ENCODE assay signal across 10 cellular contexts in the genomic region with DNA sequence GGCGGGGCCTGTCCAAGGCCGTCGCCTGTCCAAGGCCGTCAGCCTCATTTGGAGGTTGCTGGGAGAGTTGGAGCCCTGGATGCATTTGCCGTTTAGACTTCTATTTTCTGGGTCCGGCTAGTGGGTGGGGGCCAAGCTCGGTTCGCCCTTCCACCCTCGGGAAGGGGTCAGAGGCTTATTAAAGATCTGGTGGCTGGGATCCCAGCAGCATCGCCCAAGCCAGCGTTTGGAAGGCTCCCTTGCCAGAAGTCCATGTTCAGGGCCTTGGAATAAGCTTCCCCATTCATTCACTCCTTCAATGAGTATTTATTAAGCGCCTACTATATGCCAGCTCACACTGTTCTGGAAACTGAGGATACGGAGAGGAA. TPM values are rescaled to one million over a fixed set of nuclear protein-coding genes. Genes with fewer than 3 reads are reported as not detected.
DNase-seq lines count a peak whose midpoint lies in the region; ATAC-seq and TF ChIP-seq lines count a peak whose summit lies in the region.
"Had no signal": no experiment of that assay in that cellular context is flagged by ENCODE, and none has a peak within 500 bp of the region (broad histone marks: within the 10 kb centered on the region; RNA-seq: fewer than 3 reads in every experiment).

No MANE protein-coding gene starts in this region.

- H3K27me3 ChIP-seq in layer of hippocampus (ENCODE audit: control insufficient read depth, insufficient read depth, low read length) (no peaks in the 10 kb centered on the region), thoracic aorta (replicated peaks; ENCODE audit: insufficient read depth) (no peaks in the 10 kb centered on the region)

- H3K4me1 ChIP-seq in thoracic aorta (ENCODE audit: control insufficient read depth in 1 of 2, low read depth in 2 of 2), result peaks cover 2 to 7% of the 10 kb centered on the region in 2 donors

- no peaks in the 10 kb centered on the region for H3K9me3 Mint-ChIP-seq in activated CD4-positive, alpha-beta T cell treated with anti-CD3 and anti-CD28 coated beads, Interleukin-2, amount 10 ng/mL, durations not matched to agents 7 days and 5 days
- H3K9me3 Mint-ChIP-seq in activated naive CD8-positive, alpha-beta T cell treated with anti-CD3 and anti-CD28 coated beads for 36 hours, result no peaks in the 10 kb centered on the region

- POLR2A ChIA-PET in activated CD4-positive, alpha-beta T cell treated with anti-CD3 and anti-CD28 coated beads, Interleukin-2, amount 10 ng/mL, durations not matched to agents 7 days and 5 days (lab: Charles Lee), result interaction anchor here (1.8 kb wide), 1 partner anchor 10 kb away, joined by 8 read pairs; no protein-coding TSS in a partner anchor

- no peaks in the 10 kb centered on the region for H3K36me3 ChIP-seq in thoracic aorta

- peaks cover 52% of the 10 kb centered on the region for H3K36me3 Mint-ChIP-seq in activated CD4-positive, alpha-beta T cell treated with anti-CD3 and anti-CD28 coated beads, Interleukin-2, amount 10 ng/mL, durations not matched to agents 7 days and 5 days (ENCODE audit: low read depth)
- peaks cover 27% of the 10 kb centered on the region for H3K36me3 Mint-ChIP-seq in activated naive CD8-positive, alpha-beta T cell treated with anti-CD3 and anti-CD28 coated beads for 36 hours

- H3K27ac Mint-ChIP-seq in activated CD4-positive, alpha-beta T cell treated with anti-CD3 and anti-CD28 coated beads, Interleukin-2, amount 10 ng/mL, durations not matched to agents 7 days and 5 days, result peak overlapping the region; percentile 92
- H3K27ac Mint-ChIP-seq in activated naive CD8-positive, alpha-beta T cell treated with anti-CD3 and anti-CD28 coated beads for 36 hours, result peak overlapping the region; percentile 82

- peak overlapping the region; percentile 77 for H3K4me3 ChIP-seq in thoracic aorta

- no peak for TF ChIP-seq CTCF in thoracic aorta (IDR thresholded peaks at IDR 0.05)

- H3K27ac ChIP-seq in layer of hippocampus (ENCODE audit: low read depth, low read length) (peak overlapping the region; percentile 92), thoracic aorta (no peak overlapping the region)
- H3K27ac ChIP-seq: C4-2B had no signal

- H3K4me1 Mint-ChIP-seq in activated CD4-positive, alpha-beta T cell treated with anti-CD3 and anti-CD28 coated beads, Interleukin-2, amount 10 ng/mL, durations not matched to agents 7 days and 5 days, result peaks cover 41% of the 10 kb centered on the region
- peaks cover 39% of the 10 kb centered on the region for H3K4me1 Mint-ChIP-seq in activated naive CD8-positive, alpha-beta T cell treated with anti-CD3 and anti-CD28 coated beads for 36 hours

- H3K4me3 Mint-ChIP-seq in activated CD4-positive, alpha-beta T cell treated with anti-CD3 and anti-CD28 coated beads, Interleukin-2, amount 10 ng/mL, durations not matched to agents 7 days and 5 days, result peak overlapping the region; percentile 79
- H3K4me3 Mint-ChIP-seq in activated naive CD8-positive, alpha-beta T cell treated with anti-CD3 and anti-CD28 coated beads for 36 hours, result peak overlapping the region; percentile 76

- DNase-seq in activated CD4-positive, alpha-beta T cell treated with anti-CD3 and anti-CD28 coated beads, Interleukin-2, amount 10 ng/mL, durations not matched to agents 7 days and 5 days, result no peak
- no peak for DNase-seq in activated CD4-positive, alpha-beta T cell treated with anti-CD3 and anti-CD28 coated beads, Interleukin-2, amount 50 U/mL, for 48 hours
- no peak for DNase-seq in activated naive CD8-positive, alpha-beta T cell treated with anti-CD3 and anti-CD28 coated beads for 36 hours
- DNase-seq in thoracic aorta (ENCODE audit: low spot score) (no peak), hepatic stellate cell (ENCODE audit: low spot score) (no peak), H4 (ENCODE audit: low spot score) (no peak), OCI-M2 (lab: John Stamatoyannopoulos, UW; ENCODE audit: unreplicated experiment) (no peak)
- DNase-seq: NCI-H748 treated with DMSO at 0.1 percent for 48 hours had no signal

- peaks cover 32% of the 10 kb centered on the region for H3K27me3 Mint-ChIP-seq in activated CD4-positive, alpha-beta T cell treated with anti-CD3 and anti-CD28 coated beads, Interleukin-2, amount 10 ng/mL, durations not matched to agents 7 days and 5 days
- no peaks in the 10 kb centered on the region for H3K27me3 Mint-ChIP-seq in activated naive CD8-positive, alpha-beta T cell treated with anti-CD3 and anti-CD28 coated beads for 36 hours

- no peaks in the 10 kb centered on the region for H3K9me3 ChIP-seq in thoracic aorta

- ATAC-seq in thoracic aorta (ENCODE audit: insufficient number of reproducible peaks, low FRiP score, low read depth), result no peak

- CTCF ChIA-PET in activated CD4-positive, alpha-beta T cell treated with anti-CD3 and anti-CD28 coated beads, Interleukin-2, amount 10 ng/mL, durations not matched to agents 7 days and 5 days (lab: Charles Lee), result interaction anchor here (0.7 to 1.7 kb wide), 3 partner anchors 10 to 27 kb away, joined by 3 to 8 read pairs (median 6); no protein-coding TSS in a partner anchor

RNA-seq across cellular contexts. Expression of gene DOCK10, which starts 0.5 kb away (rescaled TPM):
- total RNA-seq in activated CD4-positive, alpha-beta T cell treated with anti-CD3 and anti-CD28 coated beads, Interleukin-2, amount 10 ng/mL, durations not matched to agents 7 days and 5 days, result 100 to 1,000 TPM; 269 to 281 TPM
- 100 to 1,000 TPM; 154 to 159 TPM for total RNA-seq in activated naive CD8-positive, alpha-beta T cell treated with anti-CD3 and anti-CD28 coated beads for 36 hours
- total RNA-seq in thoracic aorta, result 10 to 100 TPM; 44.9 to 53.0 TPM
- 10.8 and 22.8 TPM in 2 replicates for total RNA-seq in H4 (2014; rRNA removed; shearing (Covaris generic))
